In genomic region chr17:61416540-61417363, GRCh38 we compare ENCODE assay signal across 9 cellular contexts. TPM values are rescaled to one million over a fixed set of nuclear protein-coding genes. Genes with fewer than 3 reads are reported as not detected.
DNase-seq lines count a peak whose midpoint lies in the region; ATAC-seq and TF ChIP-seq lines count a peak whose summit lies in the region.
"Had no signal": no experiment of that assay in that cellular context is flagged by ENCODE, and none has a peak within 500 bp of the region (broad histone marks: within the 10 kb centered on the region; RNA-seq: fewer than 3 reads in every experiment).

No MANE protein-coding gene starts in this region.

- H3K36me3 ChIP-seq in neutrophil (no peaks in the 10 kb centered on the region), aorta (ENCODE audit: control insufficient read depth in 1 of 2, insufficient read depth in 2 of 2, low read length in 1 of 2) (no peaks in the 10 kb centered on the region)

- H3K27me3 ChIP-seq in neutrophil (peaks cover 100% of the 10 kb centered on the region), aorta (ENCODE audit: control insufficient read depth in 1 of 2, insufficient read depth in 2 of 2, low read length in 1 of 2) (no peaks in the 10 kb centered on the region)

- peak overlapping the region; percentile 48 for H3K27ac Mint-ChIP-seq in glutamatergic neuron (ENCODE audit: unreplicated experiment)
- H3K27ac Mint-ChIP-seq: CD4-positive, alpha-beta memory T cell had no signal

- DNase-seq in NCI-H2107 (lab: John Stamatoyannopoulos, UW) (peak; percentile 31), NCI-H2107 treated with DMSO at 0.1 percent for 48 hours (lab: John Stamatoyannopoulos, UW; ENCODE audit: unreplicated experiment) (no peak), LHCN-M2 (ENCODE audit: low read depth) (peak; percentile 81), RKO (ENCODE audit: low spot score) (peak; percentile 86), glutamatergic neuron (peak; percentile 96), aorta (peak; percentile 93 to 97)
- peak; percentile 59 for DNase-seq in activated naive CD4-positive, alpha-beta T cell treated with anti-CD3 and anti-CD28 coated beads, Interleukin-2, amount 50 U/mL, for 16 hours

- H3K4me1 ChIP-seq in neutrophil (ENCODE audit: control insufficient read depth in 1 of 2, insufficient read depth in 1 of 2, low read depth in 1 of 2, low read length in 1 of 2) (peaks cover 17 to 19% of the 10 kb centered on the region in 2 experiments), aorta (ENCODE audit: control insufficient read depth in 1 of 2, insufficient read depth in 2 of 2, low read length in 2 of 2) (no peaks in the 10 kb centered on the region)

- peak overlapping the region; percentile 67 for H3K4me3 Mint-ChIP-seq in glutamatergic neuron (ENCODE audit: unreplicated experiment)

- TF ChIP-seq CTCF in glutamatergic neuron (IDR thresholded peaks at IDR 0.05; ENCODE audit: partially characterized antibody, unreplicated experiment) (peak; percentile 96), neutrophil (IDR thresholded peaks at IDR 0.05) (peak; percentile 61)

- H3K27ac ChIP-seq in neutrophil (no peak overlapping the region), aorta (ENCODE audit: low read depth in 1 of 2, low read length in 2 of 2) (peak overlapping the region in 1 of 2 donors; percentile 56)

- intact Hi-C loops in aorta (cut with DNase I) = loop anchor here (1.0 to 10.0 kb wide), 3 partner anchors 72 to 648 kb away; partner anchors contain the start of gene MED13 (in 1 of the 2)

- H3K4me3 ChIP-seq in neutrophil (ENCODE audit: low read depth in 1 of 2, low read length in 1 of 2) = no peak overlapping the region
- no peak overlapping the region for H3K4me3 ChIP-seq in aorta (ENCODE audit: low read length in 2 of 2)

- ATAC-seq in aorta (ENCODE audit: low FRiP score) = peak; percentile 84

- peaks cover 7% of the 10 kb centered on the region for H3K4me1 Mint-ChIP-seq in glutamatergic neuron (ENCODE audit: low read depth, unreplicated experiment)

- WGBS in aorta, 2 donors = 17 to 18% methylated on average over 36 to 43 of the region's 43 CpGs

- peaks cover 5% of the 10 kb centered on the region for H3K36me3 Mint-ChIP-seq in glutamatergic neuron (ENCODE audit: unreplicated experiment)
- H3K36me3 Mint-ChIP-seq: CD4-positive, alpha-beta memory T cell had no signal

- H3K9me3 Mint-ChIP-seq in glutamatergic neuron (ENCODE audit: unreplicated experiment) = peaks cover 5% of the 10 kb centered on the region
- H3K9me3 Mint-ChIP-seq: CD4-positive, alpha-beta memory T cell had no signal

- H3K27me3 Mint-ChIP-seq in glutamatergic neuron (ENCODE audit: unreplicated experiment) = peaks cover 2% of the 10 kb centered on the region

- no peaks in the 10 kb centered on the region for H3K9me3 ChIP-seq in neutrophil
- no peaks in the 10 kb centered on the region for H3K9me3 ChIP-seq in aorta (ENCODE audit: control insufficient read depth, low read length)

RNA-seq across cellular contexts. Expression of gene TBX2, which starts 17.1 kb away (rescaled TPM):
- 5.6 and 7.5 TPM in 2 replicates for total RNA-seq in LHCN-M2 (2014; rRNA removed)
- 3.3 TPM for polyA plus RNA-seq in LHCN-M2 (2012)
- 5.4 TPM for total RNA-seq in glutamatergic neuron (ENCODE audit: unreplicated experiment)
- 10 to 100 TPM; 28.9 to 42.6 TPM for total RNA-seq in aorta
- 100 to 1,000 TPM in 1 of 2 donors, 10 to 100 TPM in 1; 11.5 to 116 TPM for polyA plus RNA-seq in aorta
- total RNA-seq: CD4-positive, alpha-beta memory T cell had no signal
- polyA plus RNA-seq: CD4-positive, alpha-beta memory T cell had no signal

RNA-seq across cellular contexts. Expression of gene TBX4, which starts 35.5 kb away (rescaled TPM):
- total RNA-seq in LHCN-M2 (2014; rRNA removed) (not detected in 2 replicates), glutamatergic neuron (ENCODE audit: unreplicated experiment) (not detected), aorta (under 1 TPM; 0.23 to 0.27 TPM)
- 0.04 TPM for polyA plus RNA-seq in LHCN-M2 (2012)
- not detected for polyA plus RNA-seq in aorta
- total RNA-seq: CD4-positive, alpha-beta memory T cell had no signal
- polyA plus RNA-seq: CD4-positive, alpha-beta memory T cell had no signal
